In the genomic region with DNA sequence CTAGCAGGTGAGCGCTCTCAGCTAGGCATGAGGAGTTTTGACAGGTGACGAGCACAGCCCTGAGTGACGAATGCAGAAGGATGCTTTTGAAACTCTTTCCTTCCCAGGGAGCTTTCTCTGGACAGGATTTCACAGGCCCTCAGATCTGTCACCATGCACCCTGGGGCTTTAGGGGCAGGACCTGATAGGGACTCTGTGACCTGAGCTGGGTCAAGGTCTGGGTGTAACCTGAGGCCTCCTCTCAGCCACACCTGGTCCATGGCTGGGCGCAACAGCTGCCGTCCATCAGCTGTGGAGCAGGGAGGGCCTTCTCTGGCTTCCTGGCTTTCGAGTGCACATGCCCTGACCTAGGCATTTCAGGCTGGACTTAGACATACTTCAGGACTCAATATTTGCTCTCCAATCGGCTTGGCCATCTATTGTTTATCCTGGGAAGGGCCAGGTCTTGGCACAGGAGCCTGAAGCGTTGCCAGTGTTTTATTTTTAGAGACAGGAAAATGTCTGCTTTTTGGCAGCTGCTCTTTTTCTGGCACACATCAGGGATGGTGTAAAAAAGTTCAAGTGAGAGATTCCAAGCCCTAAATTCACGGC, we compare ENCODE assay signal across 12 cellular contexts. TPM values are rescaled to one million over a fixed set of nuclear protein-coding genes. Genes with fewer than 3 reads are reported as not detected.
DNase-seq lines count a peak whose midpoint lies in the region; ATAC-seq and TF ChIP-seq lines count a peak whose summit lies in the region.
"Had no signal": no experiment of that assay in that cellular context is flagged by ENCODE, and none has a peak within 500 bp of the region (broad histone marks: within the 10 kb centered on the region; RNA-seq: fewer than 3 reads in every experiment).

No MANE protein-coding gene starts in this region.

- peak overlapping the region; percentile 100 for H3K27ac ChIP-seq in SJSA1
- no peak overlapping the region for H3K27ac ChIP-seq in cardiac muscle cell
- H3K27ac ChIP-seq in rectal smooth muscle tissue (ENCODE audit: low read depth, low read length) = peak overlapping the region; percentile 100
- H3K27ac ChIP-seq: testis had no signal

- peaks cover 49% of the 10 kb centered on the region for H3K4me1 ChIP-seq in SJSA1 (replicated peaks)
- no peaks in the 10 kb centered on the region for H3K4me1 ChIP-seq in cardiac muscle cell (ENCODE audit: low read depth)
- peaks cover 41% of the 10 kb centered on the region for H3K4me1 ChIP-seq in rectal smooth muscle tissue (ENCODE audit: control insufficient read depth, insufficient read depth, low read length)

- no peak for ATAC-seq in HG03469 (IDR thresholded peaks at IDR 0.05; ENCODE audit: unreplicated experiment)
- ATAC-seq: esophagus mucosa had no signal

- H3K36me3 ChIP-seq in SJSA1 (no peaks in the 10 kb centered on the region), cardiac muscle cell (no peaks in the 10 kb centered on the region), rectal smooth muscle tissue (ENCODE audit: control insufficient read depth, insufficient read depth, low read length) (no peaks in the 10 kb centered on the region)

- H3K4me3 ChIP-seq in SJSA1 (no peak overlapping the region), cardiac muscle cell (no peak overlapping the region), rectal smooth muscle tissue (ENCODE audit: low read length) (no peak overlapping the region)
- H3K4me3 ChIP-seq: testis had no signal

- H3K27me3 ChIP-seq in SJSA1 (replicated peaks) (no peaks in the 10 kb centered on the region), cardiac muscle cell (no peaks in the 10 kb centered on the region), rectal smooth muscle tissue (ENCODE audit: control insufficient read depth, insufficient read depth, low read length) (no peaks in the 10 kb centered on the region)
- H3K27me3 ChIP-seq: testis had no signal

- H3K9me3 ChIP-seq in SJSA1 (replicated peaks) (no peaks in the 10 kb centered on the region), cardiac muscle cell (ENCODE audit: low read depth) (no peaks in the 10 kb centered on the region)
- H3K9me3 ChIP-seq: testis had no signal

- no peak overlapping the region for H3K9ac ChIP-seq in rectal smooth muscle tissue (ENCODE audit: low read length)

- TF ChIP-seq POLR2A in erythroblast (IDR thresholded peaks at IDR 0.05; ENCODE audit: low read length) = no peak

- TF ChIP-seq CTCF in cardiac muscle cell (IDR thresholded peaks at IDR 0.05; ENCODE audit: low read depth, low read length) = no peak

- DNase-seq in GM04503 (ENCODE audit: low read depth) (peak; percentile 65), SJSA1 (ENCODE audit: low read depth in 1 of 2, low spot score in 2 of 2) (peak in 1 of 2 experiments; percentile 34), cardiac muscle cell (ENCODE audit: low read depth in 1 of 2, low spot score in 1 of 2) (peak; percentile 7 to 65), HK-2 (ENCODE audit: unreplicated experiment) (no peak), NCI-H526 (lab: John Stamatoyannopoulos, UW) (no peak), erythroblast (lab: John Stamatoyannopoulos, UW) (no peak)
- DNase-seq: testis had no signal

RNA-seq across cellular contexts. Expression of gene C4orf51, which starts 56.4 kb away (rescaled TPM):
- not detected in 2 replicates for total RNA-seq in SJSA1 (2014; rRNA removed; shearing (Covaris generic))
- not detected in 2 replicates for total RNA-seq in cardiac muscle cell
- polyA plus RNA-seq in cardiac muscle cell = not detected in 2 replicates
- total RNA-seq: esophagus mucosa, HT1080, SK-MEL-5 had no signal

Comparison
In these comparisons a context has a peak if more than half of its experiments do, and no peak if none do; other contexts are left out.
1. DNase-seq: peak in GM04503 (single experiment) and cardiac muscle cell (2 of 2); none in HK-2 (single experiment), NCI-H526 (0 of 2) and erythroblast (0 of 2).